22 cellular contexts compared by ENCODE assay signal in genomic region chr15:83545803-83546534, GRCh38.
"Had no signal": no experiment of that assay in that cellular context is flagged by ENCODE, and none has a peak within 500 bp of the region (broad histone marks: within the 10 kb centered on the region; RNA-seq: fewer than 3 reads in every experiment).

No MANE protein-coding gene starts in this region.

- H3K4me2 ChIP-seq: smooth muscle cell had no signal

- H3K4me1 ChIP-seq: adrenal gland, gastroesophageal sphincter, pancreas, stomach had no signal

- H3K4me3 ChIP-seq: adrenal gland, gastroesophageal sphincter, pancreas, smooth muscle cell, stomach, thoracic aorta had no signal

- H3K27ac Mint-ChIP-seq: activated CD4-positive, alpha-beta T cell treated with anti-CD3 and anti-CD28 coated beads for 36 hours; activated naive CD4-positive, alpha-beta T cell treated with anti-CD3 and anti-CD28 coated beads, Interleukin-2, amount 50 U/mL, for 72 hours; activated T-helper 1 cell treated with anti-CD3 and anti-CD28 coated beads, Interleukin-12 subunit alpha, Interleukin-12 subunit beta, Interleukin-2, Interleukin-4 antibody, amounts not matched to agents 30 ng/mL and 10 ng/mL and 1 ng/mL, durations not matched to agents 14 hours and 24 hours and 36 hours; endodermal cell; immature natural killer cell; stimulated activated effector memory CD8-positive, alpha-beta T cell treated with anti-CD3 and anti-CD28 coated beads, Interleukin-12 subunit alpha, Interleukin-12 subunit beta, amount 100 ng/mL, for 72 hours had no signal

- H3K27me3 ChIP-seq: adrenal gland, gastroesophageal sphincter, neutrophil, pancreas, stomach had no signal

- H3K9me3 ChIP-seq: adrenal gland, neutrophil, pancreas, thoracic aorta had no signal

- H3K27ac ChIP-seq: adrenal gland, gastroesophageal sphincter, neutrophil, pancreas, stomach, thoracic aorta had no signal

- DNase-seq: activated CD4-positive, alpha-beta T cell treated with anti-CD3 and anti-CD28 coated beads for 36 hours; activated CD4-positive, alpha-beta T cell treated with anti-CD3 and anti-CD28 coated beads, Interleukin-2, amount 50 U/mL, for 48 hours; activated gamma-delta T cell treated with Interleukin-2 at 50 U/mL for 16 hours; activated T-cell treated with anti-CD3 and anti-CD28 coated beads for 4 hours; adrenal gland; endodermal cell; erythroblast; immature natural killer cell; naive thymus-derived CD8-positive, alpha-beta T cell; pancreas; stimulated activated CD4-positive, alpha-beta T cell treated with anti-CD3 and anti-CD28 coated beads, Interleukin-4, amount 100 ng/mL, for 1 hour; stomach; SW 1271 had no signal

- FAIRE-seq: pancreas, TTC549 had no signal

- ATAC-seq: activated CD4-positive, alpha-beta T cell treated with anti-CD3 and anti-CD28 coated beads for 36 hours; activated naive CD4-positive, alpha-beta T cell treated with anti-CD3 and anti-CD28 coated beads, Interleukin-2, amount 50 U/mL, for 72 hours; gastroesophageal sphincter; naive thymus-derived CD8-positive, alpha-beta T cell; sciatic nerve; stimulated activated effector memory CD8-positive, alpha-beta T cell treated with anti-CD3 and anti-CD28 coated beads, Interleukin-12 subunit alpha, Interleukin-12 subunit beta, amount 100 ng/mL, for 72 hours had no signal

- H3K4me1 Mint-ChIP-seq: activated CD4-positive, alpha-beta T cell treated with anti-CD3 and anti-CD28 coated beads for 36 hours; immature natural killer cell; stimulated activated effector memory CD8-positive, alpha-beta T cell treated with anti-CD3 and anti-CD28 coated beads, Interleukin-12 subunit alpha, Interleukin-12 subunit beta, amount 100 ng/mL, for 72 hours had no signal

- H3K36me3 Mint-ChIP-seq: immature natural killer cell; stimulated activated effector memory CD8-positive, alpha-beta T cell treated with anti-CD3 and anti-CD28 coated beads, Interleukin-12 subunit alpha, Interleukin-12 subunit beta, amount 100 ng/mL, for 72 hours had no signal

- H3K36me3 ChIP-seq: adrenal gland, gastroesophageal sphincter, neutrophil, pancreas, stomach, thoracic aorta had no signal

- H3K9me3 Mint-ChIP-seq: activated T-helper 1 cell treated with anti-CD3 and anti-CD28 coated beads, Interleukin-12 subunit alpha, Interleukin-12 subunit beta, Interleukin-2, Interleukin-4 antibody, amounts not matched to agents 30 ng/mL and 10 ng/mL and 1 ng/mL, durations not matched to agents 14 hours and 24 hours and 36 hours had no signal

- H3K4me3 Mint-ChIP-seq: activated CD4-positive, alpha-beta T cell treated with anti-CD3 and anti-CD28 coated beads for 36 hours; activated T-helper 1 cell treated with anti-CD3 and anti-CD28 coated beads, Interleukin-12 subunit alpha, Interleukin-12 subunit beta, Interleukin-2, Interleukin-4 antibody, amounts not matched to agents 30 ng/mL and 10 ng/mL and 1 ng/mL, durations not matched to agents 14 hours and 24 hours and 36 hours; endodermal cell; immature natural killer cell; naive thymus-derived CD8-positive, alpha-beta T cell; stimulated activated effector memory CD8-positive, alpha-beta T cell treated with anti-CD3 and anti-CD28 coated beads, Interleukin-12 subunit alpha, Interleukin-12 subunit beta, amount 100 ng/mL, for 72 hours had no signal
